ENCODE assay signal across 8 cellular contexts in the genomic region with DNA sequence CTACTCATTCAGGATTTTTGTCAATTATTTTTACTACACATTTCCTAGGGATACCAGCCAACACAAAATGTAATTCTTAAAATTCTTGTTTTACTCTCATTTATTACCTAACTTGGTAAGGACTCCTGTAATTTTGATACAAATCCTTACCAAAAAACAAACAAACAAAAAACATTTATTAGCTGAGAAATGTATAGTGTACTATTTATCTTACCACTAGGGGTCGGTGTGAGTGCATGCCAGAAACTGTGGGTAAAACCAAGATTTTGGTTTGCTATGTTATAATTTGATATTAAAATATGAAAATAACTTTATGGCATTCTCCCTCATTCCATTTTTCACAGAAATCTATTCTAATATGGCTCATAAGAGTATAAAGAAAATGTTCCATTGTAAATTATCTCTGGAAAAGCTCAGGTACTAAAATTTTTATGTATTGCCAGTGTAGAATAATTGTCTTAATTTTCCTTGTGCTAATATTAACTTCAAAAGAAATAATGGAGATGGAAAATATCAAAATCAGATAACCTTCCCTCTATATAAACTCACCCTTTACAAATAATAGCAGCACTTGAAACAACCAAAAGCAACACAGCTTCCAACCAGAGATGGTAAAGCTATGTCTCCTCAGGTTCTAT.
DNase-seq lines count a peak whose midpoint lies in the region; ATAC-seq and TF ChIP-seq lines count a peak whose summit lies in the region.

No MANE protein-coding gene starts in this region.

- POLR2A ChIA-PET in PC-3 (lab: Charles Lee; ENCODE audit: unreplicated experiment) = no interaction called here

- no peak overlapping the region for H3K9ac ChIP-seq in PC-3 (ENCODE audit: low read length)

- no TSS peak for BruUV-seq in PC-3 (replicated peaks; lab: Mats Ljungman, UMichigan)

- 0 to 1% (median 1%) methylated on average over 1 of the region's 1 CpG for WGBS in ovary, 3 donors

- TF ChIP-seq POLR2A in ovary (IDR thresholded peaks at IDR 0.05) = no peak

- H2AFZ ChIP-seq in PC-3 (ENCODE audit: low read length) = no peak overlapping the region

- H3F3A ChIP-seq in PC-3 (ENCODE audit: low read length, unreplicated experiment) = no peaks in the 10 kb centered on the region

- no peaks in the 10 kb centered on the region for H3K4me1 ChIP-seq in PC-3 (ENCODE audit: insufficient read depth, low read length)
- no peaks in the 10 kb centered on the region for H3K4me1 ChIP-seq in ovary (ENCODE audit: insufficient read depth)

- H3K4me2 ChIP-seq in PC-3 (ENCODE audit: low read length) = no peak overlapping the region

- H3K9me3 ChIP-seq in PC-3 (ENCODE audit: low read length) = no peaks in the 10 kb centered on the region
- no peaks in the 10 kb centered on the region for H3K9me3 ChIP-seq in ovary

- H3K27ac ChIP-seq in PC-3 (ENCODE audit: low read length) = no peak overlapping the region
- no peak overlapping the region for H3K27ac ChIP-seq in ovary

- ATAC-seq in GM19372 (IDR thresholded peaks at IDR 0.05; ENCODE audit: low read depth, unreplicated experiment) (peak; percentile 64), PC-3 (no peak)

- no peaks in the 10 kb centered on the region for H3K27me3 ChIP-seq in PC-3 (ENCODE audit: low read length)
- H3K27me3 ChIP-seq in ovary = no peaks in the 10 kb centered on the region

- H3K4me3 ChIP-seq in PC-3 (ENCODE audit: low read length) (no peak overlapping the region), ovary (no peak overlapping the region)

- H3K36me3 ChIP-seq in PC-3 (ENCODE audit: low read depth, low read length) (no peaks in the 10 kb centered on the region), ovary (no peaks in the 10 kb centered on the region)

- H4K20me1 ChIP-seq in PC-3 (ENCODE audit: low read length) = no peaks in the 10 kb centered on the region

- intact Hi-C loops in PC-3 (cut with micrococcal nuclease) = loop anchor here (1.0 kb wide), 3 partner anchors 172 to 538 kb away; no protein-coding TSS in a partner anchor
- intact Hi-C loops in ovary (cut with DNase I) = no loop called here

- TF ChIP-seq EP300 in ovary (IDR thresholded peaks at IDR 0.05) = no peak

- no peaks in the 10 kb centered on the region for H3K79me2 ChIP-seq in PC-3 (ENCODE audit: low read length)

- no peaks in the 10 kb centered on the region for H3K9me2 ChIP-seq in PC-3 (replicated peaks; ENCODE audit: low read length)

- peak; percentile 47 for TF ChIP-seq CTCF in AG09319 (IDR thresholded peaks at IDR 0.05; ENCODE audit: low read depth, low read length)
- peak; percentile 91 for TF ChIP-seq CTCF in PC-3 (conservative IDR thresholded peaks at IDR 0.05; ENCODE audit: low read depth, low read length)
- peak in 1 of 3 donors; percentile 12 for TF ChIP-seq CTCF in ovary (IDR thresholded peaks at IDR 0.05)

- DNase-seq in AG09319 (ENCODE audit: extremely low read depth, low read depth) (no peak), PC-3 (peak; percentile 54), globus pallidus (ENCODE audit: low spot score) (peak; percentile 5), DMS79 (lab: John Stamatoyannopoulos, UW) (no peak), ovary (no peak), NCI-H187 (lab: John Stamatoyannopoulos, UW) (no peak), HK-2 (ENCODE audit: unreplicated experiment) (no peak)

- CTCF ChIA-PET in PC-3 (lab: Charles Lee) = interaction anchor here (0.5 to 1.4 kb wide), 5 partner anchors 15 to 538 kb away, joined by 3 to 7 read pairs (median 4); no protein-coding TSS in a partner anchor

Comparison
In these comparisons a context has a peak if more than half of its experiments do, and no peak if none do; other contexts are left out.
1. DNase-seq: peak in PC-3 (single experiment) and globus pallidus (single experiment); none in AG09319 (single experiment), DMS79 (single experiment), ovary (0 of 5), NCI-H187 (0 of 2) and HK-2 (single experiment).